Comparison of ENCODE assay signal across 36 cellular contexts in the genomic region with DNA sequence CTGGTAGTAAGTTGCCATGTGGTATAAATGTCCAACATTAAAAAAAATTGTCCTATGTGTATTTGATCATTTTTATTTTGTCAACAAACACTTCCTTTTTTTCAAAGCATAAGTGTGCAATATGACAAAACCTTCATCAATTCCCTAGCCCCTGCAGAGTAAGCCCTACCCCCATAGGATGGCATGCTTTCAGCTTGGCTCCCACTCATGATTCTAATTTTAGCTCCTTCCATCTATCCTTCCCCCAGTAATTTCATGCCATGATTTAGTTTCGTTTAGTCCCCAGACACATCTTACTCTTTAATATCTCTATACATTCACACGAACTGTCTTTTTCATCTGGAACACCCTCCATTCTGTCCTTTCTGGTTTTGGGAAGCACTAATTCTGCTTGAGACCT.
"Had no signal": no experiment of that assay in that cellular context is flagged by ENCODE, and none has a peak within 500 bp of the region (broad histone marks: within the 10 kb centered on the region; RNA-seq: fewer than 3 reads in every experiment).

No MANE protein-coding gene starts in this region.

- H3K9me3 ChIP-seq: MG63 had no signal

- H3K4me3 ChIP-seq: MG63 had no signal

- H3K27ac ChIP-seq: KMS-11 had no signal

- H3K36me3 ChIP-seq: MG63 had no signal

- DNase-seq: Karpas-422, Kasumi-1, KBM-7, KG1, MG63, MM.1S, MV-4-11, NCI-H1048, NCI-H1092, NCI-H1092 treated with DMSO at 0.1 percent for 48 hours, NCI-H1105, NCI-H1105 treated with DMSO at 0.1 percent for 48 hours, NCI-H1417, NCI-H1417 treated with DMSO at 0.1 percent for 48 hours, NCI-H1436, NCI-H1436 treated with DMSO at 0.1 percent for 48 hours, NCI-H146, NCI-H1694, NCI-H1694 treated with DMSO at 0.1 percent for 48 hours, NCI-H187, NCI-H187 treated with DMSO at 0.1 percent for 48 hours, NCI-H1930, NCI-H2029, NCI-H2029 treated with DMSO at 0.1 percent for 48 hours, NCI-H2081, NCI-H2081 treated with DMSO at 0.1 percent for 48 hours, NCI-H2107, NCI-H2171, NCI-H2171 treated with DMSO at 0.1 percent for 48 hours, NCI-H2227 treated with DMSO at 0.1 percent for 48 hours, NCI-H226, NCI-H345, NCI-H446, NCI-H446 treated with DMSO at 0.1 percent for 48 hours, NCI-H510A had no signal
